ENCODE assay signal across 8 cellular contexts in genomic region chr7:140478361-140479061, GRCh38. TPM values are rescaled to one million over a fixed set of nuclear protein-coding genes. Genes with fewer than 3 reads are reported as not detected.
DNase-seq lines count a peak whose midpoint lies in the region; ATAC-seq and TF ChIP-seq lines count a peak whose summit lies in the region.

No MANE protein-coding gene starts in this region.

- POLR2A ChIA-PET in PC-3 (lab: Charles Lee; ENCODE audit: unreplicated experiment) = no interaction called here

- peak overlapping the region; percentile 81 for H3K9ac ChIP-seq in PC-3 (ENCODE audit: low read length)

- peak overlapping the region; percentile 99 for H3K4me3 ChIP-seq in PC-3 (ENCODE audit: low read length)
- H3K4me3 ChIP-seq in neutrophil (ENCODE audit: low read depth in 1 of 2, low read length in 1 of 2) = peak overlapping the region; percentile 96
- peak overlapping the region; percentile 97 for H3K4me3 ChIP-seq in upper lobe of right lung

- H4K20me1 ChIP-seq in PC-3 (ENCODE audit: low read length) = peaks cover 14% of the 10 kb centered on the region

- TF ChIP-seq CTCF in PC-3 (conservative IDR thresholded peaks at IDR 0.05; ENCODE audit: low read depth, low read length) = no peak
- TF ChIP-seq CTCF in neutrophil (IDR thresholded peaks at IDR 0.05) = peak; percentile 4
- TF ChIP-seq CTCF in upper lobe of right lung (IDR thresholded peaks at IDR 0.05) = no peak

- peaks cover 57% of the 10 kb centered on the region for H3K79me2 ChIP-seq in PC-3 (ENCODE audit: low read length)

- peak overlapping the region; percentile 58 for H3K27ac ChIP-seq in PC-3 (ENCODE audit: low read length)
- peak overlapping the region; percentile 96 for H3K27ac ChIP-seq in neutrophil
- peak overlapping the region; percentile 89 for H3K27ac ChIP-seq in upper lobe of right lung

- H3K9me2 ChIP-seq in PC-3 (replicated peaks; ENCODE audit: low read length) = no peaks in the 10 kb centered on the region

- DNase-seq in C1 segment of cervical spinal cord (lab: John Stamatoyannopoulos, UW) (peak in 12 of 14 donors; percentile 4 to 58 (median 40)), PC-3 (peak; percentile 25), germinal center (ENCODE audit: low spot score) (peak; percentile 69), upper lobe of right lung (peak; percentile 71)
- DNase-seq in activated naive CD4-positive, alpha-beta T cell (lab: John Stamatoyannopoulos, UW) = peak in 3 of 4 experiments; percentile 3 to 59 (median 34)

- no peaks in the 10 kb centered on the region for H3F3A ChIP-seq in PC-3 (ENCODE audit: low read length, unreplicated experiment)

- H3K27me3 ChIP-seq in PC-3 (ENCODE audit: low read length) = no peaks in the 10 kb centered on the region
- no peaks in the 10 kb centered on the region for H3K27me3 ChIP-seq in neutrophil
- H3K27me3 ChIP-seq in upper lobe of right lung = no peaks in the 10 kb centered on the region

- peak overlapping the region; percentile 89 for H2AFZ ChIP-seq in PC-3 (ENCODE audit: low read length)

- BruUV-seq in PC-3 (replicated peaks; lab: Mats Ljungman, UMichigan) = no TSS peak

- CTCF ChIA-PET in PC-3 (lab: Charles Lee) = no interaction called here

- H3K4me1 ChIP-seq in PC-3 (ENCODE audit: insufficient read depth, low read length) (no peaks in the 10 kb centered on the region; the same call in 1 of the 2 replicates), neutrophil (ENCODE audit: control insufficient read depth in 1 of 2, insufficient read depth in 1 of 2, low read depth in 1 of 2, low read length in 1 of 2) (peaks cover 27 to 30% of the 10 kb centered on the region in 2 experiments), upper lobe of right lung (peaks cover 31% of the 10 kb centered on the region)

- no peaks in the 10 kb centered on the region for H3K36me3 ChIP-seq in PC-3 (ENCODE audit: low read depth, low read length)
- H3K36me3 ChIP-seq in neutrophil = peaks cover 7% of the 10 kb centered on the region
- no peaks in the 10 kb centered on the region for H3K36me3 ChIP-seq in upper lobe of right lung

- ATAC-seq in GM19351 (IDR thresholded peaks at IDR 0.05; ENCODE audit: unreplicated experiment) (peak; percentile 26), HG03442 (IDR thresholded peaks at IDR 0.05; ENCODE audit: unreplicated experiment) (peak; percentile 14), PC-3 (peak; percentile 37), upper lobe of right lung (peak; percentile 47)

- H3K9me3 ChIP-seq in PC-3 (ENCODE audit: low read length) = no peaks in the 10 kb centered on the region
- H3K9me3 ChIP-seq in neutrophil = no peaks in the 10 kb centered on the region
- no peaks in the 10 kb centered on the region for H3K9me3 ChIP-seq in upper lobe of right lung

- H3K4me2 ChIP-seq in PC-3 (ENCODE audit: low read length) = peak overlapping the region; percentile 94

- intact Hi-C loops in PC-3 (cut with micrococcal nuclease) (loop anchor here (5.0 kb wide), 1 partner anchor 76 kb away; the partner anchor contains the start of gene RAB19), upper lobe of right lung (cut with DNase I) (no loop called here)

RNA-seq across cellular contexts. Expression of gene MKRN1, which starts 0.8 kb away (rescaled TPM):
- total RNA-seq in PC-3 (2014; rRNA removed) = 71.9 and 78.5 TPM in 2 replicates
- 84.4 TPM for total RNA-seq in upper lobe of right lung

Comparison
In these comparisons a context has a peak if more than half of its experiments do, and no peak if none do; other contexts are left out.
1. Peak in every context shown above with its lines: DNase-seq, ATAC-seq, H3K4me3 ChIP-seq and H3K27ac ChIP-seq.